ENCODE assay signal across 1 cellular context in the genomic region with DNA sequence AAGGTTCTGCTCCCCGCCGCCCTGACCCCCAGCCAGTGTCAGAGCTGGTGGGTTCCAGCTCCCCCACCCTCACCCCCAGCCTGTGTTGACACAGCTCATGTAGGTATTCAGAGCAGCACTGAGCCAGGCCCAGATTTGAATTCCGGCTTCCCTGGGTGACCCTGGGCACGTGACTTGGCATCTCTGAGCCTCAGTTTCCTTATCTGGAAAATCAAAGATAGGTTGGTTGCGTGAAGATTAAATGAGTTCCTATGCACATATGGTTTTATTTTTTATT.
TF ChIP-seq lines count a peak whose summit lies in the region.

No MANE protein-coding gene starts in this region.

TF ChIP-seq in GM23338, 12 proteins besides CTCF, POLR2A, EP300 and RAD21 (continued from another document):
- TF ChIP-seq ZNF462 (CRISPR knock-in tag; IDR thresholded peaks at IDR 0.05) (no peak), ZNF331 (CRISPR knock-in tag; IDR thresholded peaks at IDR 0.05; ENCODE audit: low read depth) (no peak), POLR2AphosphoS5 (IDR thresholded peaks at IDR 0.05; ENCODE audit: low read depth) (no peak), EZH2phosphoT487 (IDR thresholded peaks at IDR 0.05; ENCODE audit: unreplicated experiment) (no peak), EZH2 (IDR thresholded peaks at IDR 0.05; ENCODE audit: low read depth, unreplicated experiment) (no peak), STAT1 (IDR thresholded peaks at IDR 0.05; ENCODE audit: unreplicated experiment) (no peak)
- TF ChIP-seq, protein P1, sequence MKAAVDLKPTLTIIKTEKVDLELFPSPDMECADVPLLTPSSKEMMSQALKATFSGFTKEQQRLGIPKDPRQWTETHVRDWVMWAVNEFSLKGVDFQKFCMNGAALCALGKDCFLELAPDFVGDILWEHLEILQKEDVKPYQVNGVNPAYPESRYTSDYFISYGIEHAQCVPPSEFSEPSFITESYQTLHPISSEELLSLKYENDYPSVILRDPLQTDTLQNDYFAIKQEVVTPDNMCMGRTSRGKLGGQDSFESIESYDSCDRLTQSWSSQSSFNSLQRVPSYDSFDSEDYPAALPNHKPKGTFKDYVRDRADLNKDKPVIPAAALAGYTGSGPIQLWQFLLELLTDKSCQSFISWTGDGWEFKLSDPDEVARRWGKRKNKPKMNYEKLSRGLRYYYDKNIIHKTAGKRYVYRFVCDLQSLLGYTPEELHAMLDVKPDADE (IDR thresholded peaks at IDR 0.05): no peak
